In genomic region chr3:420584-420983, GRCh38 we compare ENCODE assay signal across 16 cellular contexts.
A peak's percentile ranks its signal among the peaks of the same experiment; 100 is the strongest.
DNase-seq lines count a peak whose midpoint lies in the region; ATAC-seq and TF ChIP-seq lines count a peak whose summit lies in the region.
"Had no signal": no experiment of that assay in that cellular context is flagged by ENCODE, and none has a peak within 500 bp of the region (broad histone marks: within the 10 kb centered on the region; RNA-seq: fewer than 3 reads in every experiment).

No MANE protein-coding gene starts in this region.

- H3K4me2 ChIP-seq in OCI-LY3 (ENCODE audit: low read length), result peak overlapping the region; percentile 70

- peak overlapping the region; percentile 47 for H3K9ac ChIP-seq in OCI-LY3 (ENCODE audit: low read length)

- H3K4me3 Mint-ChIP-seq in endothelial cell (ENCODE audit: unreplicated experiment), result no peak overlapping the region
- H3K4me3 Mint-ChIP-seq: naive thymus-derived CD8-positive, alpha-beta T cell had no signal

- no peak for TF ChIP-seq EP300 in esophagus muscularis mucosa (IDR thresholded peaks at IDR 0.05)

- peaks cover 3% of the 10 kb centered on the region for H3K36me3 ChIP-seq in OCI-LY3 (replicated peaks; ENCODE audit: low read depth, low read length)
- no peaks in the 10 kb centered on the region for H3K36me3 ChIP-seq in esophagus muscularis mucosa

- H3K27me3 ChIP-seq in OCI-LY3 (ENCODE audit: low read depth, low read length) (no peaks in the 10 kb centered on the region), esophagus muscularis mucosa (no peaks in the 10 kb centered on the region)

- intact Hi-C loops in esophagus muscularis mucosa (cut with DNase I), result no loop called here

- DNase-seq in esophagus muscularis mucosa (ENCODE audit: extremely low spot score), result no peak
- DNase-seq in NCI-H2171 treated with DMSO at 0.1 percent for 48 hours (lab: John Stamatoyannopoulos, UW), result no peak
- no peak for DNase-seq in endothelial cell (ENCODE audit: low spot score)
- no peak for DNase-seq in GF-D8 (lab: John Stamatoyannopoulos, UW)
- DNase-seq: activated CD4-positive, alpha-beta T cell treated with anti-CD3 and anti-CD28 coated beads, Interleukin-2, amount 50 U/mL, for 48 hours; AML-193; central memory CD4-positive, alpha-beta T cell; foreskin fibroblast; left ventricle myocardium superior; naive thymus-derived CD8-positive, alpha-beta T cell; NCI-H2029 had no signal

- no peaks in the 10 kb centered on the region for H4K20me1 ChIP-seq in OCI-LY3 (ENCODE audit: insufficient read depth, low read length)

- H3K9me3 ChIP-seq in OCI-LY3 (ENCODE audit: insufficient read depth, low read length) (no peaks in the 10 kb centered on the region), esophagus muscularis mucosa (no peaks in the 10 kb centered on the region)

- no peaks in the 10 kb centered on the region for H3K9me3 Mint-ChIP-seq in endothelial cell (ENCODE audit: unreplicated experiment)

- TF ChIP-seq CTCF in OCI-LY3 (IDR thresholded peaks at IDR 0.05; ENCODE audit: low read depth, low read length) (no peak), esophagus muscularis mucosa (IDR thresholded peaks at IDR 0.05) (no peak), endothelial cell (IDR thresholded peaks at IDR 0.05; ENCODE audit: unreplicated experiment) (no peak)

- peaks cover 2% of the 10 kb centered on the region for H3K27me3 Mint-ChIP-seq in endothelial cell (ENCODE audit: unreplicated experiment)
- H3K27me3 Mint-ChIP-seq: progenitor cell of endocrine pancreas had no signal

- no peak for TF ChIP-seq POLR2A in esophagus muscularis mucosa (IDR thresholded peaks at IDR 0.05; ENCODE audit: low read depth)

- peaks cover 53% of the 10 kb centered on the region for H3K4me1 ChIP-seq in OCI-LY3 (ENCODE audit: low read length)
- H3K4me1 ChIP-seq in esophagus muscularis mucosa, result no peaks in the 10 kb centered on the region

- H2AFZ ChIP-seq in OCI-LY3 (ENCODE audit: low read depth, low read length), result peak overlapping the region; percentile 56

- WGBS in esophagus muscularis mucosa, result 89% methylated on average over 4 of the region's 5 CpGs

- H3K4me1 Mint-ChIP-seq in endothelial cell (ENCODE audit: unreplicated experiment), result no peaks in the 10 kb centered on the region
- H3K4me1 Mint-ChIP-seq: naive thymus-derived CD8-positive, alpha-beta T cell had no signal

- peak overlapping the region; percentile 48 for H3K4me3 ChIP-seq in OCI-LY3 (ENCODE audit: low read length)
- H3K4me3 ChIP-seq in esophagus muscularis mucosa, result no peak overlapping the region

- H3K27ac Mint-ChIP-seq in endothelial cell (ENCODE audit: unreplicated experiment), result no peak overlapping the region
- H3K27ac Mint-ChIP-seq: progenitor cell of endocrine pancreas had no signal

- H3K27ac ChIP-seq in OCI-LY3 (ENCODE audit: low read length), result peak overlapping the region; percentile 85
- H3K27ac ChIP-seq in esophagus muscularis mucosa (replicated peaks in 1 of 4), result no peak overlapping the region

- ATAC-seq in GM18861 (IDR thresholded peaks at IDR 0.05; ENCODE audit: unreplicated experiment), result peak; percentile 63
- peak; percentile 69 for ATAC-seq in GM21447 (IDR thresholded peaks at IDR 0.05; ENCODE audit: unreplicated experiment)
- ATAC-seq in HG03045 (IDR thresholded peaks at IDR 0.05; ENCODE audit: unreplicated experiment), result peak; percentile 56
- ATAC-seq: left ventricle myocardium superior; naive thymus-derived CD8-positive, alpha-beta T cell had no signal

- no peaks in the 10 kb centered on the region for H3K79me2 ChIP-seq in OCI-LY3 (ENCODE audit: low read length)

- H3K36me3 Mint-ChIP-seq in endothelial cell (ENCODE audit: low read depth, unreplicated experiment), result no peaks in the 10 kb centered on the region
- H3K36me3 Mint-ChIP-seq: naive thymus-derived CD8-positive, alpha-beta T cell had no signal
